Comparison of ENCODE assay signal across 23 cellular contexts in genomic region chr20:17501701-17502100, GRCh38.
"Had no signal": no experiment of that assay in that cellular context is flagged by ENCODE, and none has a peak within 500 bp of the region (broad histone marks: within the 10 kb centered on the region; RNA-seq: fewer than 3 reads in every experiment).

No MANE protein-coding gene starts in this region.

- H3K36me3 ChIP-seq: adrenal gland, Peyer's patch, WERI-Rb-1 had no signal

- DNase-seq: activated CD4-positive, alpha-beta T cell treated with anti-CD3 and anti-CD28 coated beads for 4 hours; activated CD8-positive, alpha-beta T cell treated with anti-CD3 and anti-CD28 coated beads for 36 hours; activated naive CD4-positive, alpha-beta T cell treated with anti-CD3 and anti-CD28 coated beads, Interleukin-2, amount 50 U/mL, for 16 hours; activated naive CD8-positive, alpha-beta T cell treated with anti-CD3 and anti-CD28 coated beads, Interleukin-2, amount 10 ng/mL, durations not matched to agents 7 days and 5 days; activated T-cell treated with anti-CD3 and anti-CD28 coated beads for 4 hours; activated T-cell treated with anti-CD3 and anti-CD28 coated beads, Interleukin-2, amount 50 U/mL, for 48 hours; anterior cingulate cortex; caudate nucleus; Kasumi-1; NCI-H1105 treated with DMSO at 0.1 percent for 48 hours; NCI-H1436 treated with DMSO at 0.1 percent for 48 hours; NCI-H187; NCI-H2081; NCI-H446; NCI-H524; Peyer's patch; Right ventricle myocardium superior; T-helper 17 cell; WERI-Rb-1 had no signal

- H3K4me3 Mint-ChIP-seq: activated CD8-positive, alpha-beta T cell treated with anti-CD3 and anti-CD28 coated beads for 36 hours; activated naive CD8-positive, alpha-beta T cell treated with anti-CD3 and anti-CD28 coated beads, Interleukin-2, amount 10 ng/mL, durations not matched to agents 7 days and 5 days; activated T-helper 17 cell treated with anti-CD3 and anti-CD28 coated beads, Interleukin-2, amount 50 U/mL, for 72 hours; T-helper 17 cell had no signal

- ATAC-seq: activated CD8-positive, alpha-beta T cell treated with anti-CD3 and anti-CD28 coated beads for 36 hours; activated T-helper 17 cell treated with anti-CD3 and anti-CD28 coated beads, Interleukin-2, amount 50 U/mL, for 72 hours; K562; T-helper 17 cell had no signal

- H3K9me3 ChIP-seq: adrenal gland, Peyer's patch had no signal

- H3K27me3 Mint-ChIP-seq: activated CD8-positive, alpha-beta T cell treated with anti-CD3 and anti-CD28 coated beads for 36 hours; activated T-helper 17 cell treated with anti-CD3 and anti-CD28 coated beads, Interleukin-2, amount 50 U/mL, for 72 hours; T-helper 17 cell had no signal

- H3K27ac Mint-ChIP-seq: activated CD8-positive, alpha-beta T cell treated with anti-CD3 and anti-CD28 coated beads for 36 hours; activated naive CD8-positive, alpha-beta T cell treated with anti-CD3 and anti-CD28 coated beads, Interleukin-2, amount 10 ng/mL, durations not matched to agents 7 days and 5 days; activated T-helper 17 cell treated with anti-CD3 and anti-CD28 coated beads, Interleukin-2, amount 50 U/mL, for 72 hours; T-helper 17 cell had no signal

- H3K27me3 ChIP-seq: adrenal gland, Peyer's patch had no signal

- H3K9me3 Mint-ChIP-seq: activated CD8-positive, alpha-beta T cell treated with anti-CD3 and anti-CD28 coated beads for 36 hours; activated naive CD8-positive, alpha-beta T cell treated with anti-CD3 and anti-CD28 coated beads, Interleukin-2, amount 10 ng/mL, durations not matched to agents 7 days and 5 days; activated T-helper 17 cell treated with anti-CD3 and anti-CD28 coated beads, Interleukin-2, amount 50 U/mL, for 72 hours had no signal

- H3K27ac ChIP-seq: adrenal gland, Peyer's patch, RWPE1, WERI-Rb-1 had no signal

- H3K36me3 Mint-ChIP-seq: activated naive CD8-positive, alpha-beta T cell treated with anti-CD3 and anti-CD28 coated beads, Interleukin-2, amount 10 ng/mL, durations not matched to agents 7 days and 5 days had no signal

- H3K4me3 ChIP-seq: adrenal gland, K562, Peyer's patch had no signal
